Comparison of ENCODE assay signal across 1 cellular context in the genomic region with DNA sequence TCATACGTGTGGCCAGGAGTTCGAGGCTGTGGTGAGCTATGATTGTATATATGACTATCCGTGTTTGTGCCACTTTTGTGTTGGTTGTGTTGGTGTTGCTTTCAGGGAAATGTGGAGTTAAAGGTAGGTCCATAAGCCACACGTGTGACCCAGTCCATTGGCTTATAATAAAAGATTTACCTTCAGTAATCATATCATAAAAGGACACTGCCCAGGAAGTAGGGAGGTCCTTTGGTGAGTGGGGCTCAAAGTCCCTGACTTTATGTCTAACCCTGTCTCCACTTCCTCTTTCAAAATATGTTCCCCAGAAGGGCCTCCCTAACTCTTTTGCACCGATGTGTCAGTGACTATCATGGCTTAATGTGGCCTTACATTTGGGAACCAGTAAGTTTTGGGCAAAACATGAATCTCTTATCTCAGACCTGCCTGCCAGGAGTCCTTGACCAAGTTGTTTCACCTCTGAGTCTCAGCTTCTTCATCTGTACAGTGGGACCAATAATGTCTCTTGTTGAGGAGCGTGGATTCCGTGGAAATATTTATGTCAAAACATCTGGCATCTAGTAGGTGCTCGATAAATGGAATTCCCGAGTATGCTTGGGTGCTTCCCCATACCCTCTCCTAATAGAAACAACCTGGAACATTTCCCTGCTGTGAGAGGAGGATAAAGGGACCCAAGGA.
TF ChIP-seq lines count a peak whose summit lies in the region.

No MANE protein-coding gene starts in this region.

TF ChIP-seq in GM12891, 5 proteins besides CTCF, POLR2A, EP300 and RAD21:
- TF ChIP-seq PAX5 (IDR thresholded peaks at IDR 0.05; ENCODE audit: insufficient read depth, low read length, severe bottlenecking) (no peak), SPI1 (IDR thresholded peaks at IDR 0.05; ENCODE audit: low read depth, low read length) (peak; percentile 91)
